In the genomic region with DNA sequence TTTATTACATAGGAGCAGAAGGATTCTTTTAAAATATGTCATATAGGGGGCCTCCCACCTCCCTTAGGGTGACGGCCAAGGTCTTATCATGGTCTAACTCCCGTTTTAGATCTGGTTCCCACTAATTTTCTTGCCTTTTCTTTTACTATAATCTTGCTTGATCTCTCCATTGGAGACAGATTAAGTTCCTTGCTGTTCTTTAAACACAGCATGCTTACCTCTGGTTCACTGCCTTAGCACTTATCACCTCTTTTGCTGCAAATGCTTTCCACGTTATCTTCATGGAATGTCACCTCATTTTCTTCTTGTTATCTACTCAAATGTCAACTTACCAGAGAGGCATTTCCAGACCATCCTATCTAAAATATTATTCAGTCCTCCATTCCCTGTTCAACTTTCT, we compare ENCODE assay signal across 21 cellular contexts.
"Had no signal": no experiment of that assay in that cellular context is flagged by ENCODE, and none has a peak within 500 bp of the region (broad histone marks: within the 10 kb centered on the region; RNA-seq: fewer than 3 reads in every experiment).

No MANE protein-coding gene starts in this region.

- H2AFZ ChIP-seq: hepatocyte had no signal

- H3K79me2 ChIP-seq: hepatocyte had no signal

- ATAC-seq: foreskin keratinocyte, gastroesophageal sphincter, heart left ventricle, left cardiac atrium, left lung, left ventricle myocardium superior, lower lobe of right lung had no signal

- H3K27me3 ChIP-seq: dorsolateral prefrontal cortex, esophagus muscularis mucosa, foreskin keratinocyte, gastroesophageal sphincter, heart left ventricle, hepatocyte, left lung had no signal

- H3K4me3 ChIP-seq: coronary artery, dorsolateral prefrontal cortex, esophagus muscularis mucosa, gastroesophageal sphincter, heart left ventricle, hepatocyte, left lung, lower lobe of right lung had no signal

- DNase-seq: dermis blood vessel endothelial cell; dorsolateral prefrontal cortex; effector CD4-positive, alpha-beta T cell; effector memory CD4-positive, alpha-beta T cell; foreskin keratinocyte; heart left ventricle; left cardiac atrium; left lung; left ventricle myocardium superior; lower lobe of right lung; mesenchymal stem cell; midbrain had no signal

- FAIRE-seq: colon, endothelial cell of umbilical vein, frontal cortex, islet of Langerhans, keratinocyte had no signal

- H3K36me3 ChIP-seq: esophagus muscularis mucosa, gastroesophageal sphincter, heart left ventricle, left lung, lower lobe of right lung had no signal

- H3K4me1 ChIP-seq: esophagus muscularis mucosa, foreskin keratinocyte, gastroesophageal sphincter, heart left ventricle, left lung, lower lobe of right lung had no signal

- H3K9me3 ChIP-seq: gastroesophageal sphincter, lower lobe of right lung had no signal

- H3K4me2 ChIP-seq: hepatocyte had no signal

- H3K27ac ChIP-seq: coronary artery, dorsolateral prefrontal cortex, esophagus muscularis mucosa, foreskin keratinocyte, gastroesophageal sphincter, heart left ventricle, hepatocyte, left lung, lower lobe of right lung had no signal
